9 cellular contexts compared by ENCODE assay signal in the genomic region with DNA sequence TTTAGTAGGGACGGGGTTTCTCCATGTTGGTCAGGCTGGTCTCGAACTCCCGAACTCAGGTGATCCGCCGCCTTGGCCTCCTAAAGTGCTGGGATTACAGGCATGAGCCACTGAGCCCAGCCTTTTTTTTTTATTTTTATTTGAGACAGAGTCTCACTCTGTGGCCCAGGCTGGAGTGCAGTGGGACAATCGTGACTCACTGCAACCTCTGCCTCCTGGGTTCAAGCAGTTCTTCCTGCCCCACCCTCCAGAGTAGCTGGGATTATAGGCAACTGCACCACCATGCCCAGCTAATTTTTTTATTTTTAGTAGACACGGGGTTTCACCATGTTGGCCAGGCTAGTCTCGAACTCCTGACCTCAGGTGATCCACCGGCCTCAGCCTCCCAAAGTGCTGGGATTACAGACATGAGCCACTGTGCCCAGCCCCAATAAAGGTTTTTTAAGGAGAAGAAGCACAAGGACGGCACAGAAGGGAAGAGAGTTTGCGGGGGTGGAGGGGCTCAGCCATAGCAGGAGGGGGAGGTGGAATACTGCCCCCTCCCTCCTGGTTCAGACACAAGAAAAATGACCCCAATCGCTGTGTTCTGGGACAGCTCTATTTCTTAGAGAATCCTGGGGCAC. TPM values are rescaled to one million over a fixed set of nuclear protein-coding genes. Genes with fewer than 3 reads are reported as not detected.
DNase-seq lines count a peak whose midpoint lies in the region; ATAC-seq, FAIRE-seq and TF ChIP-seq lines count a peak whose summit lies in the region.
"Not testable (repeated sequence)": the region's sequence is repeated elsewhere in the genome, so short reads cannot be mapped to it uniquely, and the experiment has no call there.
"Had no signal": no experiment of that assay in that cellular context is flagged by ENCODE, and none has a peak within 500 bp of the region (broad histone marks: within the 10 kb centered on the region; RNA-seq: fewer than 3 reads in every experiment).

No MANE protein-coding gene starts in this region.

- not testable (repeated sequence) for TF ChIP-seq CTCF in HCT116 (IDR thresholded peaks at IDR 0.05 in 2 of 3, conservative IDR thresholded peaks at IDR 0.05 in 1 of 3; ENCODE audit: borderline replicate concordance in 1 of 3, insufficient read depth in 1 of 3, low read depth in 2 of 3, low read length in 2 of 3); RWPE1 (conservative IDR thresholded peaks at IDR 0.05; ENCODE audit: low read depth); breast epithelium (IDR thresholded peaks at IDR 0.05); esophagus muscularis mucosa (IDR thresholded peaks at IDR 0.05); kidney (IDR thresholded peaks at IDR 0.05; ENCODE audit: borderline replicate concordance, extremely low read depth, insufficient read depth); nephron (IDR thresholded peaks at IDR 0.05; ENCODE audit: unreplicated experiment in 3 of 3)

- POLR2A ChIA-PET in HCT116 (lab: Charles Lee): interaction anchor here (0.5 to 5.8 kb wide), 10 partner anchors 9 to 77 kb away, joined by 3 to 36 read pairs (median 4); partner anchors contain the start of gene VCL
- POLR2A ChIA-PET in RWPE1 (lab: Yijun Ruan, JAX; ENCODE audit: low non-redundant PET): not testable (repeated sequence)

- TF ChIP-seq RAD21 in HCT116 (IDR thresholded peaks at IDR 0.05; ENCODE audit: low read depth): not testable (repeated sequence)

- H3K27me3 Mint-ChIP-seq in nephron (ENCODE audit: low read depth): not testable (repeated sequence)

- H3K4me1 Mint-ChIP-seq in nephron: peaks cover 32% of the 10 kb centered on the region

- not testable (repeated sequence) for H3K36me3 ChIP-seq in HCT116 (ENCODE audit: control insufficient read depth in 1 of 2, insufficient read depth in 2 of 2, low read length in 2 of 2); breast epithelium; esophagus muscularis mucosa; kidney (ENCODE audit: control insufficient read depth in 1 of 2, insufficient read depth in 2 of 2, low read length in 2 of 2); skeletal muscle tissue (ENCODE audit: control insufficient read depth in 3 of 3, insufficient read depth in 3 of 3, low read length in 3 of 3); aorta (ENCODE audit: control insufficient read depth in 1 of 2, insufficient read depth in 2 of 2, low read length in 1 of 2)

- H4K20me1 ChIP-seq in HCT116 (ENCODE audit: insufficient read depth): not testable (repeated sequence)

- H3K36me3 Mint-ChIP-seq in nephron (ENCODE audit: low read depth): not testable (repeated sequence)

- not testable (repeated sequence) for FAIRE-seq in kidney (lab: Jason Lieb, UNC)

- not testable (repeated sequence) for H3K4me3 Mint-ChIP-seq in nephron

- peak overlapping the region; percentile 95 to 98 (median 95) for H3K27ac Mint-ChIP-seq in nephron

- H3K9me3 ChIP-seq in HCT116 (ENCODE audit: control insufficient read depth in 1 of 2, insufficient read depth in 1 of 2, low read depth in 1 of 2, low read length in 2 of 2); breast epithelium; esophagus muscularis mucosa; kidney (ENCODE audit: control insufficient read depth in 1 of 2, low read length in 2 of 2); skeletal muscle tissue (ENCODE audit: control insufficient read depth in 3 of 3, low read length in 3 of 3); aorta (ENCODE audit: control insufficient read depth, low read length): not testable (repeated sequence)

- 77% methylated on average over 12 of the region's 12 CpGs for WGBS in esophagus muscularis mucosa
- WGBS in aorta, 2 donors: 67 to 72% methylated on average over 12 of the region's 12 CpGs

- H3K9me3 Mint-ChIP-seq in nephron: not testable (repeated sequence)

- H3K9ac ChIP-seq in HCT116 (ENCODE audit: low read length) (peak overlapping the region; percentile 69), kidney (ENCODE audit: low read length in 2 of 2) (peak overlapping the region; percentile 53 to 54), skeletal muscle tissue (ENCODE audit: low read depth in 1 of 3, low read length in 3 of 3) (peak overlapping the region in 2 of 3 donors; percentile 39 to 77)

- not testable (repeated sequence) for H3K27me3 ChIP-seq in HCT116 (ENCODE audit: insufficient read depth, low read length); breast epithelium; esophagus muscularis mucosa; skeletal muscle tissue (ENCODE audit: control insufficient read depth in 3 of 3, insufficient read depth in 3 of 3, low read length in 3 of 3); aorta (ENCODE audit: control insufficient read depth in 1 of 2, insufficient read depth in 2 of 2, low read length in 1 of 2)

- not testable (repeated sequence) for TF ChIP-seq POLR2A in HCT116 (IDR thresholded peaks at IDR 0.05; ENCODE audit: borderline replicate concordance, extremely low read depth, insufficient read depth, insufficient read length); breast epithelium (IDR thresholded peaks at IDR 0.05); esophagus muscularis mucosa (IDR thresholded peaks at IDR 0.05; ENCODE audit: low read depth)

- H3K9me2 ChIP-seq in HCT116 (ENCODE audit: insufficient read depth): not testable (repeated sequence)

- H3K4me1 ChIP-seq in HCT116 (ENCODE audit: control insufficient read depth in 1 of 2, insufficient read depth in 2 of 2, low read length in 2 of 2): peaks cover 44 to 70% of the 10 kb centered on the region in 2 experiments
- H3K4me1 ChIP-seq in breast epithelium; kidney (ENCODE audit: control insufficient read depth in 1 of 2, insufficient read depth in 1 of 2, low read depth in 1 of 2, low read length in 2 of 2); aorta (ENCODE audit: control insufficient read depth in 1 of 2, insufficient read depth in 2 of 2, low read length in 2 of 2): not testable (repeated sequence)
- peaks cover 17 to 55% (median 43%) of the 10 kb centered on the region in 4 donors for H3K4me1 ChIP-seq in esophagus muscularis mucosa
- peaks cover 9 to 23% (median 18%) of the 10 kb centered on the region in 3 donors for H3K4me1 ChIP-seq in skeletal muscle tissue (ENCODE audit: control insufficient read depth in 3 of 3, insufficient read depth in 3 of 3, low read length in 3 of 3)

- BruUV-seq in HCT116 (replicated peaks; lab: Mats Ljungman, UMichigan): TSS peak; percentile 99

- intact Hi-C loops in HCT116 (cut with micrococcal nuclease): loop anchor here (1.0 kb wide), 1 partner anchor 76 kb away; no protein-coding TSS in a partner anchor
- intact Hi-C loops in breast epithelium (cut with DNase I; ENCODE audit: low total_unique reads); esophagus muscularis mucosa (cut with DNase I); kidney (cut with DNase I): not testable (repeated sequence)
- intact Hi-C loops in aorta (cut with DNase I): loop anchor here in 1 of 2 donors (5.0 kb wide), 1 partner anchor 42 kb away; no protein-coding TSS in a partner anchor

- not testable (repeated sequence) for TF ChIP-seq EP300 in esophagus muscularis mucosa (IDR thresholded peaks at IDR 0.05)

- H3K27ac ChIP-seq in HCT116 (ENCODE audit: low read depth, low read length) (peak overlapping the region; percentile 100), RWPE1 (peak overlapping the region; percentile 88), breast epithelium (peak overlapping the region; percentile 90 to 91), esophagus muscularis mucosa (replicated peaks in 1 of 4) (peak overlapping the region; percentile 84 to 92 (median 88)), kidney (ENCODE audit: low read depth in 2 of 2, low read length in 2 of 2) (peak overlapping the region; percentile 82 to 84), skeletal muscle tissue (ENCODE audit: low read depth, low read length) (peak overlapping the region; percentile 85), aorta (ENCODE audit: low read depth in 1 of 2, low read length in 2 of 2) (peak overlapping the region; percentile 84 to 97)

- peak; percentile 58 for DNase-seq in HCT116 (ENCODE audit: low read depth, low spot score)
- DNase-seq in RWPE1 (ENCODE audit: low spot score); breast epithelium (ENCODE audit: low spot score in 2 of 2); esophagus muscularis mucosa (ENCODE audit: extremely low spot score); kidney; aorta: not testable (repeated sequence)

- not testable (repeated sequence) for H2AFZ ChIP-seq in HCT116 (ENCODE audit: low read depth, low read length, poor library complexity, severe bottlenecking)

- H3K4me2 ChIP-seq in HCT116 (ENCODE audit: low read length): peak overlapping the region; percentile 62

- peak overlapping the region; percentile 13 to 31 for H3K4me3 ChIP-seq in HCT116 (replicated peaks in 1 of 2; ENCODE audit: low read depth in 1 of 2, low read length in 2 of 2)
- peak overlapping the region in 2 of 3 donors; percentile 18 to 48 for H3K4me3 ChIP-seq in breast epithelium
- peak overlapping the region; percentile 17 to 31 (median 28) for H3K4me3 ChIP-seq in esophagus muscularis mucosa
- peak overlapping the region in 1 of 2 donors; percentile 32 for H3K4me3 ChIP-seq in kidney (ENCODE audit: low read length in 2 of 2)
- peak overlapping the region in 2 of 3 donors; percentile 45 to 58 for H3K4me3 ChIP-seq in skeletal muscle tissue (ENCODE audit: low read length in 3 of 3)
- H3K4me3 ChIP-seq in aorta (ENCODE audit: low read length in 2 of 2): not testable (repeated sequence)

- ATAC-seq in HCT116 (peak; percentile 47), aorta (ENCODE audit: low FRiP score) (peak; percentile 38)

- CTCF ChIA-PET in HCT116 (lab: Charles Lee): interaction anchor here (0.8 to 2.2 kb wide), 5 partner anchors 8 to 116 kb away, joined by 4 to 12 read pairs (median 4); no protein-coding TSS in a partner anchor
- CTCF ChIA-PET in RWPE1 (lab: Yijun Ruan, JAX): interaction anchor here (0.6 to 0.8 kb wide), 3 partner anchors 24 to 129 kb away, joined by 3 to 5 read pairs (median 3); no protein-coding TSS in a partner anchor

- RAD21 ChIA-PET in HCT116 (lab: Charles Lee; ENCODE audit: low non-redundant PET in 1 of 2, low total read pairs in 2 of 2, uncharacterized antibody in 2 of 2, unreplicated experiment in 2 of 2): interaction anchor here in 1 of 2 experiments (1.2 kb wide), 1 partner anchor 77 kb away, joined by 4 read pairs; no protein-coding TSS in a partner anchor

- H3K79me2 ChIP-seq in HCT116 (ENCODE audit: insufficient read depth, low read length): not testable (repeated sequence)

RNA-seq across cellular contexts. Expression of gene VCL, which starts 32.5 kb away (rescaled TPM):
- 106 TPM for total RNA-seq in HCT116 (2021; ENCODE audit: unreplicated experiment)
- polyA plus RNA-seq in HCT116 (2012): 42.1 and 51.9 TPM in 2 replicates
- 10 to 100 TPM; 73.1 to 95.0 (median 77.6) TPM for total RNA-seq in breast epithelium
- 100 to 1,000 TPM; 412 to 555 (median 448) TPM for total RNA-seq in esophagus muscularis mucosa
- total RNA-seq in kidney: 167 TPM
- 23.8 TPM for polyA plus RNA-seq in kidney (ENCODE audit: insufficient read depth, low read depth, low replicate concordance)
- total RNA-seq in skeletal muscle tissue: 83.0 TPM
- total RNA-seq in aorta: 100 to 1,000 TPM; 312 to 499 TPM
- polyA plus RNA-seq in aorta: 100 to 1,000 TPM in 1 of 2 donors, 10 to 100 TPM in 1; 31.6 to 147 TPM

RNA-seq across cellular contexts. Expression of gene PLAU, which starts 54.4 kb away (rescaled TPM):
- total RNA-seq in HCT116 (2021; ENCODE audit: unreplicated experiment) (60.3 TPM), breast epithelium (10 to 100 TPM in 1 of 3 donors, 1 to 10 TPM in 2; 4.2 to 11.0 (median 5.2) TPM), esophagus muscularis mucosa (10 to 100 TPM in 1 of 4 donors, 1 to 10 TPM in 3; 4.2 to 38.3 (median 6.9) TPM), kidney (40.8 TPM), skeletal muscle tissue (21.4 TPM), aorta (10 to 100 TPM; 33.6 to 35.4 TPM)
- polyA plus RNA-seq in HCT116 (2012): 103 and 107 TPM in 2 replicates
- polyA plus RNA-seq in kidney (ENCODE audit: insufficient read depth, low read depth, low replicate concordance) (82.5 TPM), aorta (10 to 100 TPM in 1 of 2 donors, 1 to 10 TPM in 1; 9.6 to 13.6 TPM)
- total RNA-seq: activated B cell treated with CpG ODN at 0.5 μM for 24 hours had no signal
